Comparison of ENCODE assay signal across 1 cellular context in the genomic region with DNA sequence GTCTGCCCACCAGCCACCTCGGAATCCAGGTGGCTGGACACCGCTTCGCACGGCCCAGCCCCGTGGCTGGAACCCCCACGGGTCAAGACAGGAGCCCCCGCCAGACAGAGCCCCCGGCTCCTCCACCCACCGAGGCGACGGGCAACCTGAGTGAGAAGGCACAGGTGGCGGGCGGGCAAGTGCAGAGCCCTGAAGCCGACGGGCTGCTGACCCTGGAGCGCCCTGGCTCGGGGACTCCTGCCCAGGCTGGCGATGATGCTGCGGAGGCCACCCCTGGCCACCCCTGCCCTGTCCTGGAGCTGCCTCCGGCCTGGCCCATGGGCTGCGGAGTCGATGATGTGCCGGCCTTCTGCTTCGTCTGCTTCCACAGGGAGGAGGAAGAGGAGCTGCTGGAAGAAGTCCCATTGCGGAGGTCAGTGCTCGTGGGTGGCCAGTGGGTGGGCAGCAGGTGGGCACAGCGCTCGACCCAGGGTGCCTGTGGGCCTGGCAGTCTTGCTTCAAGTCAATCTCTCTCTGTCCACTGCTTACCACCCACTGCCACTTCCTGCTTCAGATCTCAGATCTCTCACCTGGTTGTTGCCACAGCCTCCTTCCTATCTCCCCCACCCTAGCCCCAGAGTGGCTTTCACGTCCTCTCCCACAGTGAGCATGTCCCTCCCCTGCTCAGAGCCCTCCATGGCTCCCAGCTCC.
TF ChIP-seq lines count a peak whose summit lies in the region.

No MANE protein-coding gene starts in this region.

TF ChIP-seq in GM23338, 12 proteins besides CTCF, POLR2A, EP300 and RAD21 (continued from another document):
- TF ChIP-seq, protein P1, sequence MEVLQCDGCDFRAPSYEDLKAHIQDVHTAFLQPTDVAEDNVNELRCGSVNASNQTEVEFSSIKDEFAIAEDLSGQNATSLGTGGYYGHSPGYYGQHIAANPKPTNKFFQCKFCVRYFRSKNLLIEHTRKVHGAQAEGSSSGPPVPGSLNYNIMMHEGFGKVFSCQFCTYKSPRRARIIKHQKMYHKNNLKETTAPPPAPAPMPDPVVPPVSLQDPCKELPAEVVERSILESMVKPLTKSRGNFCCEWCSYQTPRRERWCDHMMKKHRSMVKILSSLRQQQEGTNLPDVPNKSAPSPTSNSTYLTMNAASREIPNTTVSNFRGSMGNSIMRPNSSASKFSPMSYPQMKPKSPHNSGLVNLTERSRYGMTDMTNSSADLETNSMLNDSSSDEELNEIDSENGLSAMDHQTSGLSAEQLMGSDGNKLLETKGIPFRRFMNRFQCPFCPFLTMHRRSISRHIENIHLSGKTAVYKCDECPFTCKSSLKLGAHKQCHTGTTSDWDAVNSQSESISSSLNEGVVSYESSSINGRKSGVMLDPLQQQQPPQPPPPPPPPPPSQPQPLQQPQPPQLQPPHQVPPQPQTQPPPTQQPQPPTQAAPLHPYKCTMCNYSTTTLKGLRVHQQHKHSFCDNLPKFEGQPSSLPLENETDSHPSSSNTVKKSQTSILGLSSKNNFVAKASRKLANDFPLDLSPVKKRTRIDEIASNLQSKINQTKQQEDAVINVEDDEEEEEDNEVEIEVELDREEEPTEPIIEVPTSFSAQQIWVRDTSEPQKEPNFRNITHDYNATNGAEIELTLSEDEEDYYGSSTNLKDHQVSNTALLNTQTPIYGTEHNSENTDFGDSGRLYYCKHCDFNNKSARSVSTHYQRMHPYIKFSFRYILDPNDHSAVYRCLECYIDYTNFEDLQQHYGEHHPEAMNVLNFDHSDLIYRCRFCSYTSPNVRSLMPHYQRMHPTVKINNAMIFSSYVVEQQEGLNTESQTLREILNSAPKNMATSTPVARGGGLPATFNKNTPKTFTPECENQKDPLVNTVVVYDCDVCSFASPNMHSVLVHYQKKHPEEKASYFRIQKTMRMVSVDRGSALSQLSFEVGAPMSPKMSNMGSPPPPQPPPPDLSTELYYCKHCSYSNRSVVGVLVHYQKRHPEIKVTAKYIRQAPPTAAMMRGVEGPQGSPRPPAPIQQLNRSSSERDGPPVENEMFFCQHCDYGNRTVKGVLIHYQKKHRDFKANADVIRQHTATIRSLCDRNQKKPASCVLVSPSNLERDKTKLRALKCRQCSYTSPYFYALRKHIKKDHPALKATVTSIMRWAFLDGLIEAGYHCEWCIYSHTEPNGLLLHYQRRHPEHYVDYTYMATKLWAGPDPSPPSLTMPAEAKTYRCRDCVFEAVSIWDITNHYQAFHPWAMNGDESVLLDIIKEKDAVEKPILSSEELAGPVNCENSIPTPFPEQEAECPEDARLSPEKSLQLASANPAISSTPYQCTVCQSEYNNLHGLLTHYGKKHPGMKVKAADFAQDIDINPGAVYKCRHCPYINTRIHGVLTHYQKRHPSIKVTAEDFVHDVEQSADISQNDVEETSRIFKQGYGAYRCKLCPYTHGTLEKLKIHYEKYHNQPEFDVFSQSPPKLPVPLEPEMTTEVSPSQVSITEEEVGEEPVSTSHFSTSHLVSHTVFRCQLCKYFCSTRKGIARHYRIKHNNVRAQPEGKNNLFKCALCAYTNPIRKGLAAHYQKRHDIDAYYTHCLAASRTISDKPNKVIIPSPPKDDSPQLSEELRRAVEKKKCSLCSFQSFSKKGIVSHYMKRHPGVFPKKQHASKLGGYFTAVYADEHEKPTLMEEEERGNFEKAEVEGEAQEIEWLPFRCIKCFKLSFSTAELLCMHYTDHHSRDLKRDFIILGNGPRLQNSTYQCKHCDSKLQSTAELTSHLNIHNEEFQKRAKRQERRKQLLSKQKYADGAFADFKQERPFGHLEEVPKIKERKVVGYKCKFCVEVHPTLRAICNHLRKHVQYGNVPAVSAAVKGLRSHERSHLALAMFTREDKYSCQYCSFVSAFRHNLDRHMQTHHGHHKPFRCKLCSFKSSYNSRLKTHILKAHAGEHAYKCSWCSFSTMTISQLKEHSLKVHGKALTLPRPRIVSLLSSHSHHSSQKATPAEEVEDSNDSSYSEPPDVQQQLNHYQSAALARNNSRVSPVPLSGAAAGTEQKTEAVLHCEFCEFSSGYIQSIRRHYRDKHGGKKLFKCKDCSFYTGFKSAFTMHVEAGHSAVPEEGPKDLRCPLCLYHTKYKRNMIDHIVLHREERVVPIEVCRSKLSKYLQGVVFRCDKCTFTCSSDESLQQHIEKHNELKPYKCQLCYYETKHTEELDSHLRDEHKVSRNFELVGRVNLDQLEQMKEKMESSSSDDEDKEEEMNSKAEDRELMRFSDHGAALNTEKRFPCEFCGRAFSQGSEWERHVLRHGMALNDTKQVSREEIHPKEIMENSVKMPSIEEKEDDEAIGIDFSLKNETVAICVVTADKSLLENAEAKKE (CRISPR knock-in tag; IDR thresholded peaks at IDR 0.05): no peak
- TF ChIP-seq ZNF331 (CRISPR knock-in tag; IDR thresholded peaks at IDR 0.05; ENCODE audit: low read depth) (no peak), EZH2 (IDR thresholded peaks at IDR 0.05; ENCODE audit: low read depth, unreplicated experiment) (no peak), CREB1 (CRISPR knock-in tag; IDR thresholded peaks at IDR 0.05; ENCODE audit: low read depth) (no peak), JUNB (IDR thresholded peaks at IDR 0.05; ENCODE audit: unreplicated experiment) (no peak), POLR2AphosphoS5 (IDR thresholded peaks at IDR 0.05; ENCODE audit: low read depth) (no peak), EZH2phosphoT487 (IDR thresholded peaks at IDR 0.05; ENCODE audit: unreplicated experiment) (no peak), STAT1 (IDR thresholded peaks at IDR 0.05; ENCODE audit: unreplicated experiment) (no peak), ZNF114 (CRISPR knock-in tag; IDR thresholded peaks at IDR 0.05) (no peak), NANOG (IDR thresholded peaks at IDR 0.05; ENCODE audit: borderline replicate concordance) (no peak)
- TF ChIP-seq, protein P2, sequence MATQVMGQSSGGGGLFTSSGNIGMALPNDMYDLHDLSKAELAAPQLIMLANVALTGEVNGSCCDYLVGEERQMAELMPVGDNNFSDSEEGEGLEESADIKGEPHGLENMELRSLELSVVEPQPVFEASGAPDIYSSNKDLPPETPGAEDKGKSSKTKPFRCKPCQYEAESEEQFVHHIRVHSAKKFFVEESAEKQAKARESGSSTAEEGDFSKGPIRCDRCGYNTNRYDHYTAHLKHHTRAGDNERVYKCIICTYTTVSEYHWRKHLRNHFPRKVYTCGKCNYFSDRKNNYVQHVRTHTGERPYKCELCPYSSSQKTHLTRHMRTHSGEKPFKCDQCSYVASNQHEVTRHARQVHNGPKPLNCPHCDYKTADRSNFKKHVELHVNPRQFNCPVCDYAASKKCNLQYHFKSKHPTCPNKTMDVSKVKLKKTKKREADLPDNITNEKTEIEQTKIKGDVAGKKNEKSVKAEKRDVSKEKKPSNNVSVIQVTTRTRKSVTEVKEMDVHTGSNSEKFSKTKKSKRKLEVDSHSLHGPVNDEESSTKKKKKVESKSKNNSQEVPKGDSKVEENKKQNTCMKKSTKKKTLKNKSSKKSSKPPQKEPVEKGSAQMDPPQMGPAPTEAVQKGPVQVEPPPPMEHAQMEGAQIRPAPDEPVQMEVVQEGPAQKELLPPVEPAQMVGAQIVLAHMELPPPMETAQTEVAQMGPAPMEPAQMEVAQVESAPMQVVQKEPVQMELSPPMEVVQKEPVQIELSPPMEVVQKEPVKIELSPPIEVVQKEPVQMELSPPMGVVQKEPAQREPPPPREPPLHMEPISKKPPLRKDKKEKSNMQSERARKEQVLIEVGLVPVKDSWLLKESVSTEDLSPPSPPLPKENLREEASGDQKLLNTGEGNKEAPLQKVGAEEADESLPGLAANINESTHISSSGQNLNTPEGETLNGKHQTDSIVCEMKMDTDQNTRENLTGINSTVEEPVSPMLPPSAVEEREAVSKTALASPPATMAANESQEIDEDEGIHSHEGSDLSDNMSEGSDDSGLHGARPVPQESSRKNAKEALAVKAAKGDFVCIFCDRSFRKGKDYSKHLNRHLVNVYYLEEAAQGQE (IDR thresholded peaks at IDR 0.05; ENCODE audit: unreplicated experiment): no peak
